In the genomic region with DNA sequence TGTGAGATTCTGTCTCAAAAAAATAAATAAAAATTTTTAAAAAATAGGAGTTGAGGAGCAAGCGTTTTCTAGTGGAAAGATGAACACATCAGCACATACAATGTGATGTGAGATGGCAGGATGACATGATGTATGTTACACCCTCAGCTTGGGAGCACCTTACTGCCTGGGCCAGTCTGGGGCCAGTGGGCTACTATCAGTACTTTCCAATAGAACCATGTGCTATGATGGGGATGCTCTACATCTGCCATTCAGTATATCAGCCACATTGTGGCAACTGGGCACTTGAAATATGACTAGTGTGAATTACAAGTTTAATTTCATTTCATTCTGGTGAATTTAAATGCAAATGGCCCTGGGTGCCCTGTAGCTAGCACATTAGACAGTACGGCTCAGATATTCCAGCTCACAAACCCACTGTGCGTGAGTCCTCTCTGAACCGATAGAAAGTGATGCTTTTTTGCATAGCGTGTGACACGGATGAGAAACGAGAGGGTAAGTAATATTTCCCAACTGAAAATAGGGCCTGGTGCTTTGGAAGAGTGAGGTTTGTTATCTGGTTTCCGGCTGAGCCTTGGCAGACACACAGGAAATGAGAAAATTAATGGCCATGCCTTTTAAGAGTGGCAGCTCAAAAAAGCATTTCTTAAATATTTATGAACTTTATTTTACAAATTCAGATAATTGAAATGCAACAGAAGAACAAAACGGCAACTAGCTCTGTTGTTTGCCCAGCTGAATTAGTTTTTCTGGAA, we compare ENCODE assay signal across 8 cellular contexts.
DNase-seq lines count a peak whose midpoint lies in the region; ATAC-seq and TF ChIP-seq lines count a peak whose summit lies in the region.

No MANE protein-coding gene starts in this region.

- no peaks in the 10 kb centered on the region for H3K27me3 ChIP-seq in HL-60 (ENCODE audit: insufficient read depth, poor library complexity, severe bottlenecking)

- no peak for TF ChIP-seq CTCF in HL-60 (IDR thresholded peaks at IDR 0.05; ENCODE audit: insufficient read depth, low read length)
- TF ChIP-seq CTCF in nephron (IDR thresholded peaks at IDR 0.05; ENCODE audit: unreplicated experiment in 3 of 3) = no peak

- H3K4me3 ChIP-seq in HL-60 (replicated peaks; ENCODE audit: insufficient read depth, low read length) = no peak overlapping the region

- POLR2A ChIA-PET in HEK293T (lab: Yijun Ruan, JAX) = no interaction called here

- CTCF ChIA-PET in HEK293T (lab: Yijun Ruan, JAX) = interaction anchor here (1.2 kb wide), 1 partner anchor 19 kb away, joined by 3 read pairs; no protein-coding TSS in a partner anchor

- H3K4me1 Mint-ChIP-seq in nephron = peaks cover 34% of the 10 kb centered on the region

- H3K4me3 Mint-ChIP-seq in nephron = no peak overlapping the region

- peak overlapping the region; percentile 17 for H3K27ac ChIP-seq in HL-60 (replicated peaks)

- peak; percentile 47 for DNase-seq in A172 (ENCODE audit: low spot score)
- DNase-seq in HL-60 (ENCODE audit: low read depth in 1 of 2, low spot score in 1 of 2) = peak in 1 of 2 experiments; percentile 16
- peak; percentile 50 to 51 for DNase-seq in activated T-cell treated with anti-CD3 and anti-CD28 coated beads, Interleukin-2, amount 50 U/mL, for 48 hours
- DNase-seq in HEK293T (ENCODE audit: extremely low spot score) = no peak
- no peak for DNase-seq in mucosa of gallbladder (ENCODE audit: low spot score)

- peak; percentile 63 for ATAC-seq in GM18907 (IDR thresholded peaks at IDR 0.05; ENCODE audit: unreplicated experiment)
- ATAC-seq in HG03045 (IDR thresholded peaks at IDR 0.05; ENCODE audit: unreplicated experiment) = no peak

- H3K27me3 Mint-ChIP-seq in nephron (ENCODE audit: low read depth) = peaks cover 7% of the 10 kb centered on the region

- H3K36me3 Mint-ChIP-seq in nephron (ENCODE audit: low read depth) = peaks cover 21% of the 10 kb centered on the region

- H3K27ac Mint-ChIP-seq in nephron = peak overlapping the region in 2 of 3 experiments; percentile 4 to 51

- H3K9me3 Mint-ChIP-seq in nephron = no peaks in the 10 kb centered on the region

TF ChIP-seq in HEK293T, 16 proteins besides CTCF, POLR2A, EP300 and RAD21:
- TF ChIP-seq HDGF (IDR thresholded peaks at IDR 0.05; ENCODE audit: borderline replicate concordance) (no peak), ELF4 (IDR thresholded peaks at IDR 0.05) (no peak), SUZ12 (IDR thresholded peaks at IDR 0.05) (no peak), SP1 (IDR thresholded peaks at IDR 0.05) (no peak), ARNT (IDR thresholded peaks at IDR 0.05) (no peak), BHLHE40 (IDR thresholded peaks at IDR 0.05; ENCODE audit: borderline replicate concordance) (no peak), NFRKB (IDR thresholded peaks at IDR 0.05) (no peak), L3MBTL2 (conservative IDR thresholded peaks at IDR 0.05) (no peak), FOXA1 (IDR thresholded peaks at IDR 0.05) (no peak), ZNF384 (IDR thresholded peaks at IDR 0.05) (no peak), TARDBP (IDR thresholded peaks at IDR 0.05) (no peak)
- TF ChIP-seq, protein P1, sequence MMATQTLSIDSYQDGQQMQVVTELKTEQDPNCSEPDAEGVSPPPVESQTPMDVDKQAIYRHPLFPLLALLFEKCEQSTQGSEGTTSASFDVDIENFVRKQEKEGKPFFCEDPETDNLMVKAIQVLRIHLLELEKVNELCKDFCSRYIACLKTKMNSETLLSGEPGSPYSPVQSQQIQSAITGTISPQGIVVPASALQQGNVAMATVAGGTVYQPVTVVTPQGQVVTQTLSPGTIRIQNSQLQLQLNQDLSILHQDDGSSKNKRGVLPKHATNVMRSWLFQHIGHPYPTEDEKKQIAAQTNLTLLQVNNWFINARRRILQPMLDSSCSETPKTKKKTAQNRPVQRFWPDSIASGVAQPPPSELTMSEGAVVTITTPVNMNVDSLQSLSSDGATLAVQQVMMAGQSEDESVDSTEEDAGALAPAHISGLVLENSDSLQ (IDR thresholded peaks at IDR 0.05) = no peak

Comparison
In these comparisons a context has a peak if more than half of its experiments do, and no peak if none do; other contexts are left out.
1. DNase-seq: peak in A172 (single experiment) and activated T-cell treated with anti-CD3 and anti-CD28 coated beads, Interleukin-2, amount 50 U/mL, for 48 hours (2 of 2); none in HEK293T (single experiment) and mucosa of gallbladder (single experiment).